In the genomic region with DNA sequence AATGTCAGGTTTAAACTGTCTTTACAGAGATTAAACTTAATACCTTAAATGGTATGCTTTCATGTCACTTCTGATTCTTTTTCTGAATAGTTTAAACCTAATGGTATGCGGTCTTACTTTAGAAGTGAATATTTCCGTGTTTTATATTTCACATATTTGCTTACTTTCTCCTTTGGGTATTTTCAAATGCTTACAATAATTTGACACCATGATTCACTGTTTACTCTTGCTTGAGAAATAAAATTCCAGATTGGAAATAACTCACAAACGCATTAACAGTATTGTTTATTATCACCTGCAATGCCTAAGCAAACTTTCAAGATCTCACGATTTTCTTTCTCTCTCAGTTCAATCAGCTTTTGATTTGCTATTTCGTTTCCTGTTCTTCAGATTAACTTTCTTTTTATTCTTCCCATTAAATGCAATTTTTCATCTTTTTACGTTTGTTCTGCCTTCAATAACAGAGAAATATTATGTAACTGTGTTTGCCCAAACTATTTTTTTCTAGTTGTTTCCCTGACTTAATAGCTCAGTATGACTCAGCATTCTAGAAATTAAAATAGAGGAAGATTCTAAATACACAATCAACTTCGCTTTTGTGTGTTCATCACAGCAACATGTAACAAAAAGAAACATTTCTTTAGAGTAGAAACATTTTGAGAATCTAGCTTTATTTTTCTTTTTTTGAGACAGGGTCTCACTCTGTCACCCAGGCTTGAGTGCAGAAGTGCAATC, we compare ENCODE assay signal across 34 cellular contexts.
"Had no signal": no experiment of that assay in that cellular context is flagged by ENCODE, and none has a peak within 500 bp of the region (broad histone marks: within the 10 kb centered on the region; RNA-seq: fewer than 3 reads in every experiment).

No MANE protein-coding gene starts in this region.

- FAIRE-seq: endometrium, keratinocyte, small intestine, TTC549 had no signal

- H3K27me3 Mint-ChIP-seq: activated CD4-positive, alpha-beta memory T cell treated with anti-CD3 and anti-CD28 coated beads for 36 hours; activated CD4-positive, alpha-beta T cell treated with anti-CD3 and anti-CD28 coated beads, Interleukin-2, amount 10 ng/mL, durations not matched to agents 24 days and 14 days; activated naive CD8-positive, alpha-beta T cell treated with anti-CD3 and anti-CD28 coated beads for 36 hours; brain; dendritic cell treated with granulocyte-macrophage colony-stimulating factor and Interleukin-4, amounts not matched to agents 40 ng/mL and 50 ng/mL, for 4 days; stimulated activated naive CD8-positive, alpha-beta T cell treated with anti-CD3 and anti-CD28 coated beads, Interleukin-15, Interleukin-2, amounts not matched to agents 100 ng/mL and 50 ng/mL, for 24 hours had no signal

- H3K36me3 ChIP-seq: adrenal gland, esophagus squamous epithelium, heart right ventricle, sigmoid colon, upper lobe of left lung, vagina had no signal

- H3K27ac ChIP-seq: adrenal gland, epithelial cell of prostate, esophagus squamous epithelium, heart right ventricle, sigmoid colon, upper lobe of left lung, vagina, VCaP had no signal

- H3K4me3 ChIP-seq: adrenal gland, esophagus squamous epithelium, heart right ventricle, sigmoid colon, upper lobe of left lung, vagina had no signal

- H3K27ac Mint-ChIP-seq: activated CD4-positive, alpha-beta memory T cell treated with anti-CD3 and anti-CD28 coated beads for 36 hours; activated CD4-positive, alpha-beta T cell treated with anti-CD3 and anti-CD28 coated beads, Interleukin-2, amount 10 ng/mL, durations not matched to agents 24 days and 14 days; activated naive CD4-positive, alpha-beta T cell treated with anti-CD3 and anti-CD28 coated beads for 36 hours; activated naive CD8-positive, alpha-beta T cell treated with anti-CD3 and anti-CD28 coated beads for 36 hours; activated T-helper 1 cell treated with anti-CD3 and anti-CD28 coated beads, Interleukin-12 subunit alpha, Interleukin-12 subunit beta, Interleukin-2, Interleukin-4 antibody, amounts not matched to agents 30 ng/mL and 10 ng/mL and 1 ng/mL, durations not matched to agents 14 hours and 24 hours and 36 hours; brain; dendritic cell treated with granulocyte-macrophage colony-stimulating factor and Interleukin-4, amounts not matched to agents 40 ng/mL and 50 ng/mL, for 4 days; nephron; stimulated activated effector memory CD8-positive, alpha-beta T cell treated with anti-CD3 and anti-CD28 coated beads, Interleukin-12 subunit alpha, Interleukin-12 subunit beta, amount 100 ng/mL, for 72 hours; stimulated activated naive CD8-positive, alpha-beta T cell treated with anti-CD3 and anti-CD28 coated beads, Interleukin-15, Interleukin-2, amounts not matched to agents 100 ng/mL and 50 ng/mL, for 24 hours; T-helper 1 cell treated with Interleukin-12 subunit alpha and Interleukin-12 subunit beta and Interleukin-4 antibody, amounts not matched to agents 30 μg/mL and 1 μg/mL, for 36 hours had no signal

- DNase-seq: activated CD4-positive, alpha-beta memory T cell treated with anti-CD3 and anti-CD28 coated beads for 36 hours; activated CD4-positive, alpha-beta T cell treated with anti-CD3 and anti-CD28 coated beads, Interleukin-2, amount 10 ng/mL, durations not matched to agents 24 days and 14 days; activated CD4-positive, CD25-positive, alpha-beta regulatory T cell treated with anti-CD3 and anti-CD28 coated beads, Interleukin-2, amount 50 U/mL, for 72 hours; activated CD8-positive, alpha-beta memory T cell treated with anti-CD3 and anti-CD28 coated beads, Interleukin-2, amount 50 U/mL, for 4 hours; activated effector memory CD4-positive, alpha-beta T cell treated with anti-CD3 and anti-CD28 coated beads, Interleukin-2, amount 50 U/mL, for 16 hours; activated naive CD4-positive, alpha-beta T cell treated with anti-CD3 and anti-CD28 coated beads for 36 hours; activated naive CD8-positive, alpha-beta T cell treated with anti-CD3 and anti-CD28 coated beads for 36 hours; activated T-cell treated with anti-CD3 and anti-CD28 coated beads, Interleukin-2, amount 50 U/mL, for 1 hour; adrenal gland; aorta; esophagus squamous epithelium; foreskin melanocyte; heart right ventricle; left colon; mammary epithelial cell; retina; sigmoid colon; small intestine; stimulated activated CD4-positive, alpha-beta T cell treated with anti-CD3 and anti-CD28 coated beads, Interleukin-4, amount 100 ng/mL, for 24 hours; T-helper 9 cell; upper lobe of left lung had no signal

- H3K4me1 Mint-ChIP-seq: activated CD4-positive, alpha-beta T cell treated with anti-CD3 and anti-CD28 coated beads, Interleukin-2, amount 10 ng/mL, durations not matched to agents 24 days and 14 days; activated naive CD8-positive, alpha-beta T cell treated with anti-CD3 and anti-CD28 coated beads for 36 hours; brain; nephron; stimulated activated effector memory CD8-positive, alpha-beta T cell treated with anti-CD3 and anti-CD28 coated beads, Interleukin-12 subunit alpha, Interleukin-12 subunit beta, amount 100 ng/mL, for 72 hours had no signal

- ATAC-seq: heart right ventricle; left colon; stimulated activated effector memory CD8-positive, alpha-beta T cell treated with anti-CD3 and anti-CD28 coated beads, Interleukin-12 subunit alpha, Interleukin-12 subunit beta, amount 100 ng/mL, for 72 hours had no signal

- H3K4me1 ChIP-seq: adrenal gland, esophagus squamous epithelium, heart right ventricle, sigmoid colon, upper lobe of left lung, vagina had no signal

- H3K9me3 Mint-ChIP-seq: activated CD4-positive, alpha-beta T cell treated with anti-CD3 and anti-CD28 coated beads, Interleukin-2, amount 10 ng/mL, durations not matched to agents 24 days and 14 days; activated naive CD4-positive, alpha-beta T cell treated with anti-CD3 and anti-CD28 coated beads for 36 hours; activated naive CD8-positive, alpha-beta T cell treated with anti-CD3 and anti-CD28 coated beads for 36 hours; dendritic cell treated with granulocyte-macrophage colony-stimulating factor and Interleukin-4, amounts not matched to agents 40 ng/mL and 50 ng/mL, for 4 days; T-helper 1 cell treated with Interleukin-12 subunit alpha and Interleukin-12 subunit beta and Interleukin-4 antibody, amounts not matched to agents 30 μg/mL and 1 μg/mL, for 36 hours had no signal

- H3K4me3 Mint-ChIP-seq: activated CD4-positive, alpha-beta memory T cell treated with anti-CD3 and anti-CD28 coated beads for 36 hours; activated CD4-positive, alpha-beta T cell treated with anti-CD3 and anti-CD28 coated beads, Interleukin-2, amount 10 ng/mL, durations not matched to agents 24 days and 14 days; activated naive CD4-positive, alpha-beta T cell treated with anti-CD3 and anti-CD28 coated beads for 36 hours; activated naive CD8-positive, alpha-beta T cell treated with anti-CD3 and anti-CD28 coated beads for 36 hours; activated T-helper 1 cell treated with anti-CD3 and anti-CD28 coated beads, Interleukin-12 subunit alpha, Interleukin-12 subunit beta, Interleukin-2, Interleukin-4 antibody, amounts not matched to agents 30 ng/mL and 10 ng/mL and 1 ng/mL, durations not matched to agents 14 hours and 24 hours and 36 hours; brain; dendritic cell treated with granulocyte-macrophage colony-stimulating factor and Interleukin-4, amounts not matched to agents 40 ng/mL and 50 ng/mL, for 4 days; nephron; stimulated activated effector memory CD8-positive, alpha-beta T cell treated with anti-CD3 and anti-CD28 coated beads, Interleukin-12 subunit alpha, Interleukin-12 subunit beta, amount 100 ng/mL, for 72 hours; stimulated activated naive CD8-positive, alpha-beta T cell treated with anti-CD3 and anti-CD28 coated beads, Interleukin-15, Interleukin-2, amounts not matched to agents 100 ng/mL and 50 ng/mL, for 24 hours; T-helper 1 cell treated with Interleukin-12 subunit alpha and Interleukin-12 subunit beta and Interleukin-4 antibody, amounts not matched to agents 30 μg/mL and 1 μg/mL, for 36 hours had no signal

- H3K27me3 ChIP-seq: adrenal gland, esophagus squamous epithelium, heart right ventricle, sigmoid colon, upper lobe of left lung, vagina had no signal

- H3K36me3 Mint-ChIP-seq: activated CD4-positive, alpha-beta memory T cell treated with anti-CD3 and anti-CD28 coated beads for 36 hours; activated naive CD8-positive, alpha-beta T cell treated with anti-CD3 and anti-CD28 coated beads for 36 hours; brain; stimulated activated effector memory CD8-positive, alpha-beta T cell treated with anti-CD3 and anti-CD28 coated beads, Interleukin-12 subunit alpha, Interleukin-12 subunit beta, amount 100 ng/mL, for 72 hours had no signal

- H3K9me3 ChIP-seq: adrenal gland, esophagus squamous epithelium, heart right ventricle, sigmoid colon, upper lobe of left lung, vagina had no signal
